ENCODE assay signal across 29 cellular contexts in genomic region chr17:28279411-28279810, GRCh38. TPM values are rescaled to one million over a fixed set of nuclear protein-coding genes. Genes with fewer than 3 reads are reported as not detected.
DNase-seq lines count a peak whose midpoint lies in the region; ATAC-seq, FAIRE-seq and TF ChIP-seq lines count a peak whose summit lies in the region.
"Had no signal": no experiment of that assay in that cellular context is flagged by ENCODE, and none has a peak within 500 bp of the region (broad histone marks: within the 10 kb centered on the region; RNA-seq: fewer than 3 reads in every experiment).

No MANE protein-coding gene starts in this region.

- no peaks in the 10 kb centered on the region for H3K27me3 ChIP-seq in adipocyte (replicated peaks; ENCODE audit: control insufficient read depth, insufficient read depth, low read length)
- H3K27me3 ChIP-seq in trophoblast cell (ENCODE audit: insufficient read depth, low read length): no peaks in the 10 kb centered on the region
- H3K27me3 ChIP-seq: dorsolateral prefrontal cortex, upper lobe of right lung had no signal

- H2AFZ ChIP-seq in trophoblast cell (ENCODE audit: insufficient read depth, low read length, poor library complexity): no peak overlapping the region
- H2AFZ ChIP-seq: parathyroid adenoma had no signal

- no peaks in the 10 kb centered on the region for H3K9me3 Mint-ChIP-seq in activated CD8-positive, alpha-beta T cell treated with anti-CD3 and anti-CD28 coated beads for 36 hours
- H3K9me3 Mint-ChIP-seq: activated CD4-positive, alpha-beta memory T cell treated with anti-CD3 and anti-CD28 coated beads, Interleukin-2, amount 10 ng/mL, durations not matched to agents 7 days and 5 days; nephron progenitor cell had no signal

- CTCF ChIA-PET in activated CD8-positive, alpha-beta T cell treated with anti-CD3 and anti-CD28 coated beads for 36 hours (lab: Charles Lee): no interaction called here

- H3K27me3 Mint-ChIP-seq in activated CD8-positive, alpha-beta T cell treated with anti-CD3 and anti-CD28 coated beads for 36 hours: peaks cover 40% of the 10 kb centered on the region

- H3K27ac Mint-ChIP-seq in activated CD8-positive, alpha-beta T cell treated with anti-CD3 and anti-CD28 coated beads for 36 hours: no peak overlapping the region
- H3K27ac Mint-ChIP-seq: activated CD4-positive, alpha-beta memory T cell treated with anti-CD3 and anti-CD28 coated beads, Interleukin-2, amount 10 ng/mL, durations not matched to agents 7 days and 5 days; activated naive CD8-positive, alpha-beta T cell; nephron progenitor cell had no signal

- peaks cover 16% of the 10 kb centered on the region for H3K4me1 Mint-ChIP-seq in activated CD8-positive, alpha-beta T cell treated with anti-CD3 and anti-CD28 coated beads for 36 hours (ENCODE audit: low read depth)

- no peak overlapping the region for H4K12ac ChIP-seq in trophoblast cell (ENCODE audit: low read depth, low read length)

- H3K4me1 ChIP-seq in adipocyte (ENCODE audit: control insufficient read depth, insufficient read depth, low read length): peaks cover 24% of the 10 kb centered on the region
- H3K4me1 ChIP-seq in trophoblast cell (ENCODE audit: control insufficient read depth in 1 of 2, insufficient read depth in 2 of 2, low read length in 2 of 2): peaks cover 28 to 32% of the 10 kb centered on the region in 2 experiments
- H3K4me1 ChIP-seq: upper lobe of right lung had no signal

- H3K4me3 Mint-ChIP-seq in activated CD8-positive, alpha-beta T cell treated with anti-CD3 and anti-CD28 coated beads for 36 hours: no peak overlapping the region
- H3K4me3 Mint-ChIP-seq: activated CD4-positive, alpha-beta memory T cell treated with anti-CD3 and anti-CD28 coated beads, Interleukin-2, amount 10 ng/mL, durations not matched to agents 7 days and 5 days; activated naive CD8-positive, alpha-beta T cell; nephron progenitor cell had no signal

- peaks cover 8% of the 10 kb centered on the region for H3K79me2 ChIP-seq in trophoblast cell (ENCODE audit: control insufficient read depth, insufficient read depth, low read length, poor library complexity)
- H3K79me2 ChIP-seq: parathyroid adenoma had no signal

- H3K4me3 ChIP-seq in adipocyte (ENCODE audit: low read length): no peak overlapping the region
- H3K4me3 ChIP-seq in fibroblast of pulmonary artery (replicated peaks; ENCODE audit: low read depth, low read length): no peak overlapping the region
- H3K4me3 ChIP-seq in trophoblast cell (ENCODE audit: low read depth, low read length): no peak overlapping the region
- H3K4me3 ChIP-seq: BLaER1 treated with 17β-estradiol and CSF1 and Interleukin-3, amounts not matched to agents 10 nM and 100 nM; lung; mucosa of descending colon had no signal

- peak; percentile 18 for FAIRE-seq in GM18507 (lab: Jason Lieb, UNC)
- FAIRE-seq: GM12891 had no signal

- peak overlapping the region; percentile 88 for H2BK12ac ChIP-seq in trophoblast cell (ENCODE audit: low read length)

- DNase-seq in GM18507 (ENCODE audit: extremely low spot score, insufficient read length, low read depth) (no peak), adipocyte (ENCODE audit: low read depth) (peak; percentile 32), fibroblast of pulmonary artery (ENCODE audit: low read depth) (peak; percentile 32), trophoblast cell (peak; percentile 51 to 89), NCI-H2227 (lab: John Stamatoyannopoulos, UW; ENCODE audit: unreplicated experiment) (no peak)
- DNase-seq in NK-92 treated with Interleukin-12 subunit alpha and Interleukin-12 subunit beta, amount 100 ng/mL, for 24 hours (lab: John Stamatoyannopoulos, UW): no peak
- DNase-seq in activated CD8-positive, alpha-beta T cell treated with anti-CD3 and anti-CD28 coated beads for 36 hours: no peak
- DNase-seq in stimulated activated CD4-positive, alpha-beta T cell treated with anti-CD3 and anti-CD28 coated beads, Interleukin-2, amount 100 ng/mL, for 48 hours: no peak
- DNase-seq: activated CD4-positive, alpha-beta memory T cell treated with anti-CD3 and anti-CD28 coated beads, Interleukin-2, amount 10 ng/mL, durations not matched to agents 7 days and 5 days; activated CD4-positive, CD25-positive, alpha-beta regulatory T cell treated with anti-CD3 and anti-CD28 coated beads, Interleukin-2, amount 50 U/mL, for 72 hours; Caco-2; cerebellar nuclear complex; DND-41; dorsolateral prefrontal cortex; foreskin keratinocyte; GOT3; heart left ventricle; mucosa of descending colon; NCI-H1105 treated with DMSO at 0.1 percent for 48 hours; NCI-H2029; NCI-H69; nephron progenitor cell; stimulated activated CD4-positive, alpha-beta T cell treated with anti-CD3 and anti-CD28 coated beads, Interleukin-2, amount 100 ng/mL, for 24 hours; upper lobe of right lung had no signal

- peaks cover 39% of the 10 kb centered on the region for H3K79me1 ChIP-seq in trophoblast cell (ENCODE audit: low read length)

- H3K36me3 Mint-ChIP-seq in activated CD8-positive, alpha-beta T cell treated with anti-CD3 and anti-CD28 coated beads for 36 hours (ENCODE audit: low read depth): no peaks in the 10 kb centered on the region
- H3K36me3 Mint-ChIP-seq: activated naive CD8-positive, alpha-beta T cell had no signal

- no peak overlapping the region for H4K8ac ChIP-seq in trophoblast cell (ENCODE audit: low read depth, low read length)

- peak overlapping the region; percentile 38 for H3K27ac ChIP-seq in trophoblast cell (ENCODE audit: low read depth, low read length)
- H3K27ac ChIP-seq: BLaER1 treated with 17β-estradiol and CSF1 and Interleukin-3, amounts not matched to agents 10 nM and 100 nM; dorsolateral prefrontal cortex; foreskin keratinocyte; heart left ventricle; parathyroid adenoma; upper lobe of right lung had no signal

- no peak overlapping the region for H3K23ac ChIP-seq in trophoblast cell (ENCODE audit: low read length)

- H2AK5ac ChIP-seq in trophoblast cell (ENCODE audit: low read length): peak overlapping the region; percentile 87

- ATAC-seq in activated CD8-positive, alpha-beta T cell treated with anti-CD3 and anti-CD28 coated beads for 36 hours: no peak
- ATAC-seq: foreskin keratinocyte, heart left ventricle, mucosa of descending colon, upper lobe of right lung had no signal

- peak overlapping the region; percentile 59 for H3K14ac ChIP-seq in trophoblast cell (ENCODE audit: low read length)

- WGBS in trophoblast cell (ENCODE audit: extremely low coverage, insufficient coverage, insufficient read length): no CpG with 5 or more reads among the region's 6 CpGs

- peak overlapping the region; percentile 24 for H3K4ac ChIP-seq in trophoblast cell (ENCODE audit: low read depth, low read length)

- intact Hi-C loops in activated CD8-positive, alpha-beta T cell treated with anti-CD3 and anti-CD28 coated beads for 36 hours (cut with micrococcal nuclease): no loop called here

- no peak for TF ChIP-seq CTCF in fibroblast of pulmonary artery (IDR thresholded peaks at IDR 0.05; ENCODE audit: low read length, missing control alignments)
- no peak for TF ChIP-seq CTCF in activated CD8-positive, alpha-beta T cell treated with anti-CD3 and anti-CD28 coated beads for 36 hours (IDR thresholded peaks at IDR 0.05)

- H2BK5ac ChIP-seq in trophoblast cell (ENCODE audit: low read depth, low read length, poor library complexity): peak overlapping the region; percentile 58

- H2BK120ac ChIP-seq in trophoblast cell (ENCODE audit: insufficient read depth, low read length, poor library complexity): peak overlapping the region; percentile 75

- H3K36me3 ChIP-seq in adipocyte (ENCODE audit: control insufficient read depth, insufficient read depth, low read length, severe bottlenecking) (no peaks in the 10 kb centered on the region), trophoblast cell (ENCODE audit: control insufficient read depth in 1 of 2, insufficient read depth in 2 of 2, low read length in 2 of 2) (no peaks in the 10 kb centered on the region)
- H3K36me3 ChIP-seq: BLaER1 treated with 17β-estradiol and CSF1 and Interleukin-3, amounts not matched to agents 10 nM and 100 nM; heart left ventricle; upper lobe of right lung had no signal

- H3K9me3 ChIP-seq in adipocyte (ENCODE audit: control insufficient read depth, low read length) (no peaks in the 10 kb centered on the region), trophoblast cell (ENCODE audit: insufficient read depth, low read depth, low read length) (no peaks in the 10 kb centered on the region)
- H3K9me3 ChIP-seq: BLaER1 treated with 17β-estradiol and CSF1 and Interleukin-3, amounts not matched to agents 10 nM and 100 nM; Caco-2; heart left ventricle; mucosa of descending colon; upper lobe of right lung had no signal

- H3K18ac ChIP-seq in trophoblast cell (ENCODE audit: low read length): peak overlapping the region; percentile 83

- peak overlapping the region; percentile 72 for H4K91ac ChIP-seq in trophoblast cell (ENCODE audit: low read depth, low read length)

- POLR2A ChIA-PET in activated CD8-positive, alpha-beta T cell treated with anti-CD3 and anti-CD28 coated beads for 36 hours (lab: Charles Lee): no interaction called here

- no peak overlapping the region for H3K9ac ChIP-seq in adipocyte (ENCODE audit: low read length)
- no peak overlapping the region for H3K9ac ChIP-seq in trophoblast cell (ENCODE audit: low read length)
- H3K9ac ChIP-seq: BLaER1 treated with 17β-estradiol and CSF1 and Interleukin-3, amounts not matched to agents 10 nM and 100 nM; parathyroid adenoma had no signal

- no peak overlapping the region for H3K4me2 ChIP-seq in trophoblast cell (ENCODE audit: low read length)

RNA-seq across cellular contexts. Expression of gene TMEM97, which starts 39.6 kb away (rescaled TPM):
- 334 and 337 TPM in 2 replicates for polyA plus RNA-seq in trophoblast cell (2013)
- total RNA-seq in activated CD8-positive, alpha-beta T cell treated with anti-CD3 and anti-CD28 coated beads for 36 hours: 10 to 100 TPM; 36.1 to 36.2 TPM

RNA-seq across cellular contexts. Expression of gene IFT20, which starts 55.9 kb away (rescaled TPM):
- polyA plus RNA-seq in trophoblast cell (2013): 49.1 and 51.9 TPM in 2 replicates
- total RNA-seq in activated CD8-positive, alpha-beta T cell treated with anti-CD3 and anti-CD28 coated beads for 36 hours: 10 to 100 TPM; 16.7 to 18.8 TPM

RNA-seq across cellular contexts. Expression of gene TNFAIP1, which starts 56.1 kb away (rescaled TPM):
- polyA plus RNA-seq in trophoblast cell (2013): 64.5 and 64.8 TPM in 2 replicates
- total RNA-seq in activated CD8-positive, alpha-beta T cell treated with anti-CD3 and anti-CD28 coated beads for 36 hours: 10 to 100 TPM; 19.5 to 20.9 TPM

Comparison
In these comparisons a context has a peak if more than half of its experiments do, and no peak if none do; other contexts are left out.
1. DNase-seq: peak in adipocyte (single experiment), fibroblast of pulmonary artery (single experiment) and trophoblast cell (2 of 2); none in GM18507 (single experiment), NK-92 treated with Interleukin-12 subunit alpha and Interleukin-12 subunit beta, amount 100 ng/mL, for 24 hours (single experiment), NCI-H2227 (single experiment), activated CD8-positive, alpha-beta T cell treated with anti-CD3 and anti-CD28 coated beads for 36 hours (single experiment) and stimulated activated CD4-positive, alpha-beta T cell treated with anti-CD3 and anti-CD28 coated beads, Interleukin-2, amount 100 ng/mL, for 48 hours (0 of 2).